ENCODE assay signal across 8 cellular contexts in genomic region chr6:45709834-45710233, GRCh38.
DNase-seq lines count a peak whose midpoint lies in the region; ATAC-seq and TF ChIP-seq lines count a peak whose summit lies in the region.

No MANE protein-coding gene starts in this region.

- no peaks in the 10 kb centered on the region for H3K27me3 Mint-ChIP-seq in activated T-cell treated with anti-CD3 and anti-CD28 coated beads, Interleukin-2, amount 50 U/mL, for 72 hours (ENCODE audit: low read depth)

- H3K27ac ChIP-seq in transverse colon = peak overlapping the region in 2 of 4 donors; percentile 31 to 36

- peaks cover 0 to 6% (median 2%) of the 10 kb centered on the region in 4 donors for H3K4me1 ChIP-seq in transverse colon

- H3K4me3 Mint-ChIP-seq in activated T-cell treated with anti-CD3 and anti-CD28 coated beads, Interleukin-2, amount 50 U/mL, for 72 hours = peak overlapping the region; percentile 54 to 77

- H3K9me3 ChIP-seq in transverse colon = no peaks in the 10 kb centered on the region

- H3K27ac Mint-ChIP-seq in activated T-cell treated with anti-CD3 and anti-CD28 coated beads, Interleukin-2, amount 50 U/mL, for 72 hours = peak overlapping the region; percentile 98

- H3K9me3 Mint-ChIP-seq in activated T-cell treated with anti-CD3 and anti-CD28 coated beads, Interleukin-2, amount 50 U/mL, for 72 hours = no peaks in the 10 kb centered on the region

- H3K4me3 ChIP-seq in transverse colon = no peak overlapping the region

- WGBS in transverse colon (ENCODE audit: low coverage in 1 of 2), 2 donors = 55 to 76% methylated on average over 5 to 7 of the region's 7 CpGs

- no peak for TF ChIP-seq EP300 in transverse colon (IDR thresholded peaks at IDR 0.05; ENCODE audit: low read depth)

- H3K36me3 Mint-ChIP-seq in activated T-cell treated with anti-CD3 and anti-CD28 coated beads, Interleukin-2, amount 50 U/mL, for 72 hours (ENCODE audit: insufficient read depth in 2 of 2) = no peaks in the 10 kb centered on the region

- H3K27me3 ChIP-seq in transverse colon = no peaks in the 10 kb centered on the region

- H3K36me3 ChIP-seq in transverse colon = no peaks in the 10 kb centered on the region

- DNase-seq in activated T-cell treated with anti-CD3 and anti-CD28 coated beads, Interleukin-2, amount 50 U/mL, for 72 hours = peak; percentile 70 to 73
- no peak for DNase-seq in transverse colon
- DNase-seq in T-helper 9 cell = no peak
- DNase-seq in glomerular visceral epithelial cell (ENCODE audit: extremely low spot score) = no peak
- no peak for DNase-seq in NCI-H187 treated with DMSO at 0.1 percent for 48 hours (lab: John Stamatoyannopoulos, UW)

- H3K4me1 Mint-ChIP-seq in activated T-cell treated with anti-CD3 and anti-CD28 coated beads, Interleukin-2, amount 50 U/mL, for 72 hours (ENCODE audit: low read depth) = peaks cover 27% of the 10 kb centered on the region

- TF ChIP-seq POLR2A in transverse colon (IDR thresholded peaks at IDR 0.05) = no peak

- in situ Hi-C loops in transverse colon (cut with MboI; ENCODE audit: low pct_ligation_motif_present in 1 of 4, low pct_unique_long_range_greater_than_20kb in 1 of 4, low sequenced_read_pairs in 3 of 4) = loop anchor here (5.0 to 25.0 kb wide), 8 partner anchors 273 to 1235 kb away; no protein-coding TSS in a partner anchor

- ATAC-seq in GM18498 (IDR thresholded peaks at IDR 0.05; ENCODE audit: unreplicated experiment) (peak; percentile 57), GM19468 (IDR thresholded peaks at IDR 0.05; ENCODE audit: extremely low read depth, unreplicated experiment) (peak; percentile 74), HG03159 (IDR thresholded peaks at IDR 0.05; ENCODE audit: unreplicated experiment) (peak; percentile 67)
- peak; percentile 58 to 68 for ATAC-seq in activated T-cell treated with anti-CD3 and anti-CD28 coated beads, Interleukin-2, amount 50 U/mL, for 72 hours (replicated peaks in 1 of 2)

- intact Hi-C loops in transverse colon (cut with DNase I; ENCODE audit: low total_unique reads) = loop anchor here (5.0 to 10.0 kb wide), 2 partner anchors 288 to 1055 kb away; no protein-coding TSS in a partner anchor

- TF ChIP-seq CTCF in transverse colon (IDR thresholded peaks at IDR 0.05) = no peak

Comparison
In these comparisons a context has a peak if more than half of its experiments do, and no peak if none do; other contexts are left out.
1. DNase-seq: peak in activated T-cell treated with anti-CD3 and anti-CD28 coated beads, Interleukin-2, amount 50 U/mL, for 72 hours (2 of 2); none in transverse colon (single experiment), T-helper 9 cell (single experiment), glomerular visceral epithelial cell (single experiment) and NCI-H187 treated with DMSO at 0.1 percent for 48 hours (single experiment).
2. Peak in every context shown above with its lines, with median percentiles within 50 percentile points of each other: ATAC-seq.